ENCODE assay signal across 9 cellular contexts in genomic region chr7:117871778-117872538, GRCh38. TPM values are rescaled to one million over a fixed set of nuclear protein-coding genes. Genes with fewer than 3 reads are reported as not detected.
A peak's percentile ranks its signal among the peaks of the same experiment; 100 is the strongest.
DNase-seq lines count a peak whose midpoint lies in the region; ATAC-seq, FAIRE-seq and TF ChIP-seq lines count a peak whose summit lies in the region.
"Had no signal": no experiment of that assay in that cellular context is flagged by ENCODE, and none has a peak within 500 bp of the region (broad histone marks: within the 10 kb centered on the region; RNA-seq: fewer than 3 reads in every experiment).

No MANE protein-coding gene starts in this region.

- no peaks in the 10 kb centered on the region for H3K36me3 ChIP-seq in prostate gland

- H3K4me3 Mint-ChIP-seq in WTC11: peak overlapping the region; percentile 92
- H3K4me3 Mint-ChIP-seq: central memory CD8-positive, alpha-beta T cell had no signal

- no peak for TF ChIP-seq CTCF in WTC11 (IDR thresholded peaks at IDR 0.05)
- no peak for TF ChIP-seq CTCF in prostate gland (IDR thresholded peaks at IDR 0.05)

- no peaks in the 10 kb centered on the region for H3K27me3 Mint-ChIP-seq in WTC11 (ENCODE audit: low read depth)

- DNase-seq in WTC11 (ENCODE audit: low spot score) (peak; percentile 60), hepatic stellate cell (ENCODE audit: low spot score) (peak; percentile 35), prostate gland (ENCODE audit: low spot score) (no peak), dermis blood vessel endothelial cell (no peak), NCI-H446 treated with DMSO at 0.1 percent for 48 hours (lab: John Stamatoyannopoulos, UW) (no peak), GM12892 (ENCODE audit: insufficient read length) (no peak)

- peak overlapping the region; percentile 93 for H3K27ac Mint-ChIP-seq in WTC11

- TF ChIP-seq POLR2A in prostate gland (IDR thresholded peaks at IDR 0.05): no peak
- no peak for TF ChIP-seq POLR2A in GM12892 (IDR thresholded peaks at IDR 0.05; ENCODE audit: low read depth, low read length)

- H3K36me3 Mint-ChIP-seq in WTC11: no peaks in the 10 kb centered on the region

- peak overlapping the region; percentile 0 to 77 for H3K27ac ChIP-seq in prostate gland

- H3K27me3 ChIP-seq in prostate gland (replicated peaks; ENCODE audit: insufficient read depth): no peaks in the 10 kb centered on the region

- 2% methylated on average over 18 of the region's 18 CpGs for WGBS in prostate gland

- peaks cover 85% of the 10 kb centered on the region for H3K4me1 Mint-ChIP-seq in WTC11

- ATAC-seq in GM18907 (IDR thresholded peaks at IDR 0.05; ENCODE audit: unreplicated experiment): peak; percentile 17
- peak; percentile 67 for ATAC-seq in WTC11
- ATAC-seq in GM19452 (IDR thresholded peaks at IDR 0.05; ENCODE audit: unreplicated experiment): no peak

- H3K4me1 ChIP-seq in prostate gland (replicated peaks): no peaks in the 10 kb centered on the region

- H3K9me3 Mint-ChIP-seq in WTC11: no peaks in the 10 kb centered on the region
- H3K9me3 Mint-ChIP-seq: central memory CD8-positive, alpha-beta T cell had no signal

- CTCF ChIA-PET in WTC11 (lab: Charles Lee): interaction anchor here (1.7 to 2.0 kb wide), 2 partner anchors 10 to 282 kb away, joined by 4 to 6 read pairs; no protein-coding TSS in a partner anchor

- no peaks in the 10 kb centered on the region for H3K9me3 ChIP-seq in prostate gland

- POLR2A ChIA-PET in WTC11 (lab: Charles Lee): interaction anchor here (0.5 to 0.8 kb wide), 4 partner anchors 37 to 1016 kb away, joined by 3 to 5 read pairs (median 4); no protein-coding TSS in a partner anchor

- no peak for FAIRE-seq in GM12892 (lab: Jason Lieb, UNC)

- H3K4me3 ChIP-seq in prostate gland: peak overlapping the region; percentile 73 to 76

- intact Hi-C loops in prostate gland (cut with DNase I): loop anchor here (5.0 to 10.0 kb wide), 2 partner anchors 120 to 323 kb away; no protein-coding TSS in a partner anchor

TF ChIP-seq in WTC11, 78 proteins besides CTCF, POLR2A, EP300 and RAD21 (continues in another document):
- TF ChIP-seq GABPB1 (CRISPR knock-in tag; IDR thresholded peaks at IDR 0.05): no peak
- TF ChIP-seq GTF2I (CRISPR knock-in tag; conservative IDR thresholded peaks at IDR 0.05): no peak
- TF ChIP-seq CBFB (CRISPR knock-in tag; IDR thresholded peaks at IDR 0.05; ENCODE audit: low read depth): no peak
- TF ChIP-seq CREB1 (CRISPR knock-in tag; IDR thresholded peaks at IDR 0.05): no peak
- TF ChIP-seq, protein P1, sequence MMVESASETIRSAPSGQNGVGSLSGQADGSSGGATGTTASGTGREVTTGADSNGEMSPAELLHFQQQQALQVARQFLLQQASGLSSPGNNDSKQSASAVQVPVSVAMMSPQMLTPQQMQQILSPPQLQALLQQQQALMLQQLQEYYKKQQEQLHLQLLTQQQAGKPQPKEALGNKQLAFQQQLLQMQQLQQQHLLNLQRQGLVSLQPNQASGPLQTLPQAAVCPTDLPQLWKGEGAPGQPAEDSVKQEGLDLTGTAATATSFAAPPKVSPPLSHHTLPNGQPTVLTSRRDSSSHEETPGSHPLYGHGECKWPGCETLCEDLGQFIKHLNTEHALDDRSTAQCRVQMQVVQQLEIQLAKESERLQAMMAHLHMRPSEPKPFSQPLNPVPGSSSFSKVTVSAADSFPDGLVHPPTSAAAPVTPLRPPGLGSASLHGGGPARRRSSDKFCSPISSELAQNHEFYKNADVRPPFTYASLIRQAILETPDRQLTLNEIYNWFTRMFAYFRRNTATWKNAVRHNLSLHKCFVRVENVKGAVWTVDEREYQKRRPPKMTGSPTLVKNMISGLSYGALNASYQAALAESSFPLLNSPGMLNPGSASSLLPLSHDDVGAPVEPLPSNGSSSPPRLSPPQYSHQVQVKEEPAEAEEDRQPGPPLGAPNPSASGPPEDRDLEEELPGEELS (CRISPR knock-in tag; IDR thresholded peaks at IDR 0.05): 0 out of 2 replicates have a peak, but pooled peaks have one; percentile 39
- peak; percentile 35; the same call in 1 of the 2 replicates for TF ChIP-seq FOXK1 (CRISPR knock-in tag; IDR thresholded peaks at IDR 0.05)
- TF ChIP-seq, protein P2, sequence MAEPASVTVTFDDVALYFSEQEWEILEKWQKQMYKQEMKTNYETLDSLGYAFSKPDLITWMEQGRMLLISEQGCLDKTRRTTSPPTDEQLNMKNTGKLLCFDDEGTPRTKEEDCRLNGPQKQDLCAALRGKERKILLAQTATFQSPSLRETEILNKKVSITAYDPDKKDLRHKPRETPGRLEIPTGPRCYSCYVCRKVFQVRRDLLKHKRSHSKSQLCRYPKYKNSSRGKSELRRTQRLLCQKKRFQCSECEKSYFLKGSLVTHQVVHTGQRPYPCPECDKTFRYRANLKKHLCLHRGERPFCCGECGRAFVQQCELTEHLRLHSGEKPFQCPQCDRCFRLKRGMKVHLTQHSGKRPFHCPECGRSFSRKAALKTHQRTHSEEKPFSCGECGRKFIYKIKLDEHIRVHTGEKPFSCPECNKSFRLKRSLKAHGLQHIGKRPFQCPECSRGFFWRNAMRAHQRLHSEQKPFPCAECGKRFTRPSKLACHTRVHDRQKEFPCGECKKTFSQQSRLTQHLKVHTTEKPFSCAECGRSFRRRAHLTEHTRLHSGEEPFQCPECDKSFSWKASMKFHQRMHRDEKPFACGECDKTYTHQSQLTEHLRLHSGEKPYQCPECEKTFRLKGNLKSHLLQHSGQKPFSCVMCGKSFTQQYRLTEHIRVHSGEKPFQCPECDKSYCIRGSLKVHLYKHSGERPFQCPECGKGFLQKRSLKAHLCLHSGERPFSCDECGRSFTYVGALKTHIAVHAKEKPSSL (CRISPR knock-in tag; conservative IDR thresholded peaks at IDR 0.05): no peak
- no peak for TF ChIP-seq NR2C2 (CRISPR knock-in tag; IDR thresholded peaks at IDR 0.05)
- no peak for TF ChIP-seq JUN (CRISPR knock-in tag; IDR thresholded peaks at IDR 0.05)
- TF ChIP-seq ZNF423 (CRISPR knock-in tag; IDR thresholded peaks at IDR 0.05): no peak
- no peak for TF ChIP-seq CREM (CRISPR knock-in tag; IDR thresholded peaks at IDR 0.05)
- no peak for TF ChIP-seq ELF4 (CRISPR knock-in tag; IDR thresholded peaks at IDR 0.05; ENCODE audit: low read depth)
- TF ChIP-seq, protein P3, sequence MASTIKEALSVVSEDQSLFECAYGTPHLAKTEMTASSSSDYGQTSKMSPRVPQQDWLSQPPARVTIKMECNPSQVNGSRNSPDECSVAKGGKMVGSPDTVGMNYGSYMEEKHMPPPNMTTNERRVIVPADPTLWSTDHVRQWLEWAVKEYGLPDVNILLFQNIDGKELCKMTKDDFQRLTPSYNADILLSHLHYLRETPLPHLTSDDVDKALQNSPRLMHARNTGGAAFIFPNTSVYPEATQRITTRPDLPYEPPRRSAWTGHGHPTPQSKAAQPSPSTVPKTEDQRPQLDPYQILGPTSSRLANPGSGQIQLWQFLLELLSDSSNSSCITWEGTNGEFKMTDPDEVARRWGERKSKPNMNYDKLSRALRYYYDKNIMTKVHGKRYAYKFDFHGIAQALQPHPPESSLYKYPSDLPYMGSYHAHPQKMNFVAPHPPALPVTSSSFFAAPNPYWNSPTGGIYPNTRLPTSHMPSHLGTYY (CRISPR knock-in tag; IDR thresholded peaks at IDR 0.05): no peak
- TF ChIP-seq, protein P4, sequence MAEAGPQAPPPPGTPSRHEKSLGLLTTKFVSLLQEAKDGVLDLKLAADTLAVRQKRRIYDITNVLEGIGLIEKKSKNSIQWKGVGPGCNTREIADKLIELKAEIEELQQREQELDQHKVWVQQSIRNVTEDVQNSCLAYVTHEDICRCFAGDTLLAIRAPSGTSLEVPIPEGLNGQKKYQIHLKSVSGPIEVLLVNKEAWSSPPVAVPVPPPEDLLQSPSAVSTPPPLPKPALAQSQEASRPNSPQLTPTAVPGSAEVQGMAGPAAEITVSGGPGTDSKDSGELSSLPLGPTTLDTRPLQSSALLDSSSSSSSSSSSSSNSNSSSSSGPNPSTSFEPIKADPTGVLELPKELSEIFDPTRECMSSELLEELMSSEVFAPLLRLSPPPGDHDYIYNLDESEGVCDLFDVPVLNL (CRISPR knock-in tag; IDR thresholded peaks at IDR 0.05; ENCODE audit: borderline replicate concordance, low read depth): no peak
- TF ChIP-seq, protein P5, sequence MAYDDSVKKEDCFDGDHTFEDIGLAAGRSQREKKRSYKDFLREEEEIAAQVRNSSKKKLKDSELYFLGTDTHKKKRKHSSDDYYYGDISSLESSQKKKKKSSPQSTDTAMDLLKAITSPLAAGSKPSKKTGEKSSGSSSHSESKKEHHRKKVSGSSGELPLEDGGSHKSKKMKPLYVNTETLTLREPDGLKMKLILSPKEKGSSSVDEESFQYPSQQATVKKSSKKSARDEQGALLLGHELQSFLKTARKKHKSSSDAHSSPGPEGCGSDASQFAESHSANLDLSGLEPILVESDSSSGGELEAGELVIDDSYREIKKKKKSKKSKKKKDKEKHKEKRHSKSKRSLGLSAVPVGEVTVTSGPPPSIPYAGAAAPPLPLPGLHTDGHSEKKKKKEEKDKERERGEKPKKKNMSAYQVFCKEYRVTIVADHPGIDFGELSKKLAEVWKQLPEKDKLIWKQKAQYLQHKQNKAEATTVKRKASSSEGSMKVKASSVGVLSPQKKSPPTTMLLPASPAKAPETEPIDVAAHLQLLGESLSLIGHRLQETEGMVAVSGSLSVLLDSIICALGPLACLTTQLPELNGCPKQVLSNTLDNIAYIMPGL (CRISPR knock-in tag; IDR thresholded peaks at IDR 0.05): no peak
- TF ChIP-seq, protein P6, sequence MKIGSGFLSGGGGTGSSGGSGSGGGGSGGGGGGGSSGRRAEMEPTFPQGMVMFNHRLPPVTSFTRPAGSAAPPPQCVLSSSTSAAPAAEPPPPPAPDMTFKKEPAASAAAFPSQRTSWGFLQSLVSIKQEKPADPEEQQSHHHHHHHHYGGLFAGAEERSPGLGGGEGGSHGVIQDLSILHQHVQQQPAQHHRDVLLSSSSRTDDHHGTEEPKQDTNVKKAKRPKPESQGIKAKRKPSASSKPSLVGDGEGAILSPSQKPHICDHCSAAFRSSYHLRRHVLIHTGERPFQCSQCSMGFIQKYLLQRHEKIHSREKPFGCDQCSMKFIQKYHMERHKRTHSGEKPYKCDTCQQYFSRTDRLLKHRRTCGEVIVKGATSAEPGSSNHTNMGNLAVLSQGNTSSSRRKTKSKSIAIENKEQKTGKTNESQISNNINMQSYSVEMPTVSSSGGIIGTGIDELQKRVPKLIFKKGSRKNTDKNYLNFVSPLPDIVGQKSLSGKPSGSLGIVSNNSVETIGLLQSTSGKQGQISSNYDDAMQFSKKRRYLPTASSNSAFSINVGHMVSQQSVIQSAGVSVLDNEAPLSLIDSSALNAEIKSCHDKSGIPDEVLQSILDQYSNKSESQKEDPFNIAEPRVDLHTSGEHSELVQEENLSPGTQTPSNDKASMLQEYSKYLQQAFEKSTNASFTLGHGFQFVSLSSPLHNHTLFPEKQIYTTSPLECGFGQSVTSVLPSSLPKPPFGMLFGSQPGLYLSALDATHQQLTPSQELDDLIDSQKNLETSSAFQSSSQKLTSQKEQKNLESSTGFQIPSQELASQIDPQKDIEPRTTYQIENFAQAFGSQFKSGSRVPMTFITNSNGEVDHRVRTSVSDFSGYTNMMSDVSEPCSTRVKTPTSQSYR (CRISPR knock-in tag; IDR thresholded peaks at IDR 0.05): no peak

RNA-seq across cellular contexts. Expression of gene CTTNBP2, which starts 1.3 kb away (rescaled TPM):
- 19.1 to 22.1 TPM (median 20.5 TPM) in 3 replicates for total RNA-seq in WTC11 (2021)
- total RNA-seq in prostate gland: 1 to 10 TPM; 5.7 to 8.3 TPM
- total RNA-seq in dermis blood vessel endothelial cell: 0.34 and 0.37 TPM in 2 replicates
- not detected for polyA plus RNA-seq in GM12892 (2012; ENCODE audit: missing spikeins)

Comparison
In these comparisons a context has a peak if more than half of its experiments do, and no peak if none do; other contexts are left out.
1. DNase-seq: peak in WTC11 (single experiment) and hepatic stellate cell (single experiment); none in prostate gland (single experiment), dermis blood vessel endothelial cell (single experiment), NCI-H446 treated with DMSO at 0.1 percent for 48 hours (single experiment) and GM12892 (single experiment).